ENCODE assay signal across 1 cellular context in the genomic region with DNA sequence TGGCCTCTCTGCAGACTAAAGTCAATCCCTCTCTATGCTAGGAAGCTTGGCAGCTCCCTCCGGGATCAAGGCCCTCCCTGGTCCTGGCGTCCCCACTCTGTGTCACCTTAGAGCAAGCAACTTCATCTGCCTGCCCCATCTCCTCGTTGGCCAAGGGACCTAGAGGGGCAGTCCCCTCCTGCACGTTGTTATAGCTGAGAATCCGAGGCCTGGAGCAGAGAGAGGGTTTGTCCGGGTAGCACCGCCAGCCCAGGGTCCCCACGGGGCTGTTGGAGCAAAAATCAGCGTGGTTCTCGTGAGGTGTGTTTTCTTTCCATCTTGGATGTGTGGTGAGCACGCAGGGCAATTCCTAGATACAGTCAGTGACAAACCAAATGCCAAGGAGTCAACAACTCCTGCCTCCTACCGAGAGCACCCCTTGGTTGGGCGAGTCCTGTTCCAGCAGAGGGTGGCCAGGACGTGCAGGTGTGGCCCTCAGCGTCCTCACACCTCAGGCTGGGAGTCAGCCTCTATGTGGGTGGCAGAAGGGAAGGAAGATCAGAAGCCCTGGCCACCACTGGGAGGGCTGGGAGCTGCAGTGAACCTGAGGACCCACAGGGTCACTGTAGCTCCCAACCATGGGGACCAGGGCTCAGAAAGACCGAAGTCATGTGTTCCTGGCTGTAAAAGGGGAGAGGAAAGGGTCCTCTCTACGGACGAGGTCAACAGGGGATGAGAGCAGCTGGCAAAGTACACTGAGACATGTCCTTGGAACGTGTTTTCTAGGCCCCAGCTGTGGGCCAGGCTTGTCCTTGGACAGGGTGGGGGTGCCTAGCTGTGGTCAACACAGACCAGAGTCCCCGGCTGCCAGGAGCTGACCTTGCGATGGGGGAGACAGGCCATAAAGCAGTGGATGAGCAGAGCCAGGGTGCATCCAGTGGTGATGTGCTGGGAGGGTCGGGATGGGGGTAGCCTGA.
TF ChIP-seq lines count a peak whose summit lies in the region.

No MANE protein-coding gene starts in this region.

TF ChIP-seq in HepG2, 621 proteins besides CTCF, POLR2A, EP300 and RAD21 (continued from another document and continues in another):
- no peak for TF ChIP-seq ZBTB46 (CRISPR knock-in tag; IDR thresholded peaks at IDR 0.05; ENCODE audit: borderline replicate concordance)
- peak; percentile 97 for TF ChIP-seq ZNF318 (CRISPR knock-in tag; IDR thresholded peaks at IDR 0.05)
- TF ChIP-seq ZNF3 (CRISPR knock-in tag; IDR thresholded peaks at IDR 0.05), result no peak
- TF ChIP-seq, protein P1, sequence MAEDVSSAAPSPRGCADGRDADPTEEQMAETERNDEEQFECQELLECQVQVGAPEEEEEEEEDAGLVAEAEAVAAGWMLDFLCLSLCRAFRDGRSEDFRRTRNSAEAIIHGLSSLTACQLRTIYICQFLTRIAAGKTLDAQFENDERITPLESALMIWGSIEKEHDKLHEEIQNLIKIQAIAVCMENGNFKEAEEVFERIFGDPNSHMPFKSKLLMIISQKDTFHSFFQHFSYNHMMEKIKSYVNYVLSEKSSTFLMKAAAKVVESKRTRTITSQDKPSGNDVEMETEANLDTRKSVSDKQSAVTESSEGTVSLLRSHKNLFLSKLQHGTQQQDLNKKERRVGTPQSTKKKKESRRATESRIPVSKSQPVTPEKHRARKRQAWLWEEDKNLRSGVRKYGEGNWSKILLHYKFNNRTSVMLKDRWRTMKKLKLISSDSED (CRISPR knock-in tag; IDR thresholded peaks at IDR 0.05), result no peak; the same call in 1 of the 2 replicates
- TF ChIP-seq ZNF451 (CRISPR knock-in tag; IDR thresholded peaks at IDR 0.05), result peak; percentile 98
- peak; percentile 91; the same call in 1 of the 2 replicates for TF ChIP-seq FOXC1 (CRISPR knock-in tag; IDR thresholded peaks at IDR 0.05; ENCODE audit: borderline replicate concordance)
- TF ChIP-seq TFE3 (CRISPR knock-in tag; IDR thresholded peaks at IDR 0.05), result peak; percentile 90
- 0 out of 2 replicates have a peak, but pooled peaks have one; percentile 16 for TF ChIP-seq NFYB (CRISPR knock-in tag; IDR thresholded peaks at IDR 0.05)
- peak; percentile 96 for TF ChIP-seq KDM6A (CRISPR knock-in tag; IDR thresholded peaks at IDR 0.05; ENCODE audit: low read depth)
- TF ChIP-seq RORA (CRISPR knock-in tag; IDR thresholded peaks at IDR 0.05), result no peak
- peak; percentile 82 for TF ChIP-seq NR2F2 (IDR thresholded peaks at IDR 0.05; ENCODE audit: borderline replicate concordance, low read depth)
- TF ChIP-seq MEIS1 (CRISPR knock-in tag; IDR thresholded peaks at IDR 0.05; ENCODE audit: borderline replicate concordance), result peak; percentile 97
- TF ChIP-seq IRF9 (CRISPR knock-in tag; IDR thresholded peaks at IDR 0.05; ENCODE audit: borderline replicate concordance), result peak; percentile 89
- no peak for TF ChIP-seq GPN1 (CRISPR knock-in tag; IDR thresholded peaks at IDR 0.05; ENCODE audit: borderline replicate concordance)
- TF ChIP-seq BORCS8-MEF2B (CRISPR knock-in tag; IDR thresholded peaks at IDR 0.05), result peak; percentile 88
- no peak for TF ChIP-seq ARID2 (CRISPR knock-in tag; IDR thresholded peaks at IDR 0.05; ENCODE audit: borderline replicate concordance)
- TF ChIP-seq ZNF530 (CRISPR knock-in tag; IDR thresholded peaks at IDR 0.05; ENCODE audit: low read depth), result no peak
- TF ChIP-seq ZNF431 (CRISPR knock-in tag; IDR thresholded peaks at IDR 0.05; ENCODE audit: borderline replicate concordance, low read depth), result peak; percentile 84
- TF ChIP-seq CHD4 (IDR thresholded peaks at IDR 0.05; ENCODE audit: borderline replicate concordance, low read length), result no peak
- TF ChIP-seq ZKSCAN1 (IDR thresholded peaks at IDR 0.05; ENCODE audit: low read length), result no peak
- TF ChIP-seq FIP1L1 (IDR thresholded peaks at IDR 0.05; ENCODE audit: borderline replicate concordance, insufficient read depth, low read depth, low read length), result no peak
- peak; percentile 70; the same call in 1 of the 2 replicates for TF ChIP-seq ZNF224 (CRISPR knock-in tag; IDR thresholded peaks at IDR 0.05)
- no peak for TF ChIP-seq U2AF2 (IDR thresholded peaks at IDR 0.05; ENCODE audit: low read depth, low read length)
- no peak for TF ChIP-seq IKZF4 (CRISPR knock-in tag; IDR thresholded peaks at IDR 0.05; ENCODE audit: borderline replicate concordance, low read depth, not compliant biosample characterization)
- TF ChIP-seq GRHL1 (CRISPR knock-in tag; conservative IDR thresholded peaks at IDR 0.05), result no peak
- 0 out of 2 replicates have a peak, but pooled peaks have one; percentile 56 for TF ChIP-seq ARNT2 (CRISPR knock-in tag; IDR thresholded peaks at IDR 0.05; ENCODE audit: low read depth)
- TF ChIP-seq BHLHE40 (IDR thresholded peaks at IDR 0.05; ENCODE audit: low read length), result peak; percentile 60
- no peak for TF ChIP-seq AGO2 (optimal IDR thresholded peaks at IDR 0.05; ENCODE audit: low read depth, low read length)
- no peak for TF ChIP-seq HOXD1 (CRISPR knock-in tag; IDR thresholded peaks at IDR 0.05)
- TF ChIP-seq RAD51 (IDR thresholded peaks at IDR 0.05; ENCODE audit: borderline replicate concordance), result no peak
- TF ChIP-seq ZNF660 (CRISPR knock-in tag; IDR thresholded peaks at IDR 0.05; ENCODE audit: borderline replicate concordance, low read depth), result no peak
- TF ChIP-seq ZBTB25 (CRISPR knock-in tag; IDR thresholded peaks at IDR 0.05), result peak; percentile 81
- peak; percentile 45; the same call in 1 of the 2 replicates for TF ChIP-seq ZSCAN22 (CRISPR knock-in tag; IDR thresholded peaks at IDR 0.05)
- TF ChIP-seq UBTF (CRISPR knock-in tag; IDR thresholded peaks at IDR 0.05), result peak; percentile 91
